Comparison of ENCODE assay signal across 15 cellular contexts in the genomic region with DNA sequence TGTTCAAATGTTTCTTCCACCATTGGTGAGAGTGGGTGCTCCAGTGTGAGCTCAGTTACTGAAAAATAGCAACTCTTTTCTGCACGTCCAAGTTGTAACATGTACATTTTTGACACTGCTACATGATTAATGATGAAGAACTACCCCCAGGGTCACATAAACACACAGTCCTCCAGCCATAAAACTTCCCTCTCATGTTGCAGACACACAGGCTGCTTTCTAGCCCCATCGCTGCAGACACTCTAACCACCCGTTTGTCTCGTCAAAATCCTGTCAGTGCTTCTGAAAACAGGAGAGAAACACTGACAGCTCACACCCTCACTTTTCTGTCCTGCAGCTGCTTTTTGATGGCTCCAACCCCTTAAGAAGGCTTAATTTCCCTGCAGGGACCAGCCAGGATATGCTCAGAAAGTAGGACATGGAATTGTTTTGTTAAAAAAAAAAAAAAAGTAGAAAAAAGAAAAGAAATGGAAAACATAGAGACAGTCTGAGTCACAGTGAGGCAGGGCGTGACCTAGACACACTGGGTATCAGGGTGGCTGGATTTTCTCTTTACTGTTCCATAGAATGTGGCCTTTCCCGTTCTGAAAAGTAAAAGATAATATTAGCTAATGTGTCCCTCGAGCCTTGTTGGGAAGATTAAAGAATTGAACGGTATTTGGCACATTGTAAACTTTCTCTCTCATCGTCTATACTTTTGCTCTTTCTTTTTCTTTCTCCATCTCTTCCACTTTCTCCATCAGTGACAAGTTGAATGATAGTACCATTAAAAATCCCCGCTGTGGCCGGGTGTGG. TPM values are rescaled to one million over a fixed set of nuclear protein-coding genes. Genes with fewer than 3 reads are reported as not detected.
A peak's percentile ranks its signal among the peaks of the same experiment; 100 is the strongest.
DNase-seq lines count a peak whose midpoint lies in the region; ATAC-seq lines count a peak whose summit lies in the region.
"Had no signal": no experiment of that assay in that cellular context is flagged by ENCODE, and none has a peak within 500 bp of the region (broad histone marks: within the 10 kb centered on the region; RNA-seq: fewer than 3 reads in every experiment).

No MANE protein-coding gene starts in this region.

- peak overlapping the region; percentile 86 for H3K27ac ChIP-seq in trophoblast cell (ENCODE audit: low read depth, low read length)
- no peak overlapping the region for H3K27ac ChIP-seq in caudate nucleus (ENCODE audit: low read depth, low read length)
- H3K27ac ChIP-seq: psoas muscle, testis had no signal

- H3K4me1 ChIP-seq in trophoblast cell (ENCODE audit: control insufficient read depth in 1 of 2, insufficient read depth in 2 of 2, low read length in 2 of 2) = peaks cover 16 to 36% of the 10 kb centered on the region in 2 experiments
- H3K4me1 ChIP-seq: psoas muscle, testis had no signal

- no peaks in the 10 kb centered on the region for H3K79me2 ChIP-seq in trophoblast cell (ENCODE audit: control insufficient read depth, insufficient read depth, low read length, poor library complexity)

- peak overlapping the region; percentile 37 for H3K4me2 ChIP-seq in trophoblast cell (ENCODE audit: low read length)

- WGBS in trophoblast cell (ENCODE audit: extremely low coverage, insufficient coverage, insufficient read length) = no CpG with 5 or more reads among the region's 11 CpGs

- DNase-seq in T-helper 1 cell = no peak
- peak; percentile 67 for DNase-seq in NOMO-1 treated with DMSO at 0.1 percent for 48 hours (lab: John Stamatoyannopoulos, UW; ENCODE audit: unreplicated experiment)
- DNase-seq in effector memory CD8-positive, alpha-beta T cell = peak in 2 of 3 experiments; percentile 50 to 56
- peak; percentile 82 to 90 for DNase-seq in trophoblast cell
- DNase-seq in NAMALWA (ENCODE audit: low spot score) = no peak
- DNase-seq in caudate nucleus (lab: John Stamatoyannopoulos, UW) = no peak
- no peak for DNase-seq in DMS53 treated with DMSO at 0.1 percent for 48 hours (lab: John Stamatoyannopoulos, UW; ENCODE audit: unreplicated experiment)
- DNase-seq: effector CD8-positive, alpha-beta T cell; HCEC 1CT; mammary epithelial cell; psoas muscle; testis had no signal

- H4K8ac ChIP-seq in trophoblast cell (ENCODE audit: low read depth, low read length) = no peak overlapping the region

- H2BK120ac ChIP-seq in trophoblast cell (ENCODE audit: insufficient read depth, low read length, poor library complexity) = peak overlapping the region; percentile 37

- no peak overlapping the region for H3K18ac ChIP-seq in trophoblast cell (ENCODE audit: low read length)

- H3K4ac ChIP-seq in trophoblast cell (ENCODE audit: low read depth, low read length) = no peak overlapping the region

- H3K4me1 Mint-ChIP-seq in T-helper 1 cell treated with Interleukin-12 subunit alpha and Interleukin-12 subunit beta and Interleukin-4 antibody, amounts not matched to agents 30 μg/mL and 1 μg/mL, for 36 hours (ENCODE audit: low read depth) = peaks cover 39% of the 10 kb centered on the region
- H3K4me1 Mint-ChIP-seq in effector memory CD8-positive, alpha-beta T cell (ENCODE audit: low read depth in 2 of 2) = peaks cover 56 to 67% of the 10 kb centered on the region in 2 donors
- H3K4me1 Mint-ChIP-seq: IgD-negative memory B cell had no signal

- H4K12ac ChIP-seq in trophoblast cell (ENCODE audit: low read depth, low read length) = no peak overlapping the region

- H2BK5ac ChIP-seq in trophoblast cell (ENCODE audit: low read depth, low read length, poor library complexity) = peak overlapping the region; percentile 45

- H3K4me3 Mint-ChIP-seq in T-helper 1 cell treated with Interleukin-12 subunit alpha and Interleukin-12 subunit beta and Interleukin-4 antibody, amounts not matched to agents 30 μg/mL and 1 μg/mL, for 36 hours = peak overlapping the region; percentile 46
- H3K4me3 Mint-ChIP-seq in effector memory CD8-positive, alpha-beta T cell = peak overlapping the region; percentile 78
- H3K4me3 Mint-ChIP-seq: IgD-negative memory B cell had no signal

- no peak overlapping the region for H3K23ac ChIP-seq in trophoblast cell (ENCODE audit: low read length)

- H3K27me3 ChIP-seq in trophoblast cell (ENCODE audit: insufficient read depth, low read length) = no peaks in the 10 kb centered on the region
- H3K27me3 ChIP-seq: testis had no signal

- no peak overlapping the region for H3K9ac ChIP-seq in trophoblast cell (ENCODE audit: low read length)

- no peak overlapping the region for H3K14ac ChIP-seq in trophoblast cell (ENCODE audit: low read length)

- H2AK5ac ChIP-seq in trophoblast cell (ENCODE audit: low read length) = no peak overlapping the region

- H3K9me3 Mint-ChIP-seq in T-helper 1 cell treated with Interleukin-12 subunit alpha and Interleukin-12 subunit beta and Interleukin-4 antibody, amounts not matched to agents 30 μg/mL and 1 μg/mL, for 36 hours = no peaks in the 10 kb centered on the region
- no peaks in the 10 kb centered on the region for H3K9me3 Mint-ChIP-seq in effector memory CD8-positive, alpha-beta T cell
- H3K9me3 Mint-ChIP-seq: activated naive CD4-positive, alpha-beta T cell treated with anti-CD3 and anti-CD28 coated beads, Interleukin-2, amount 50 U/mL, for 72 hours; IgD-negative memory B cell had no signal

- peaks cover 7% of the 10 kb centered on the region for H3K36me3 Mint-ChIP-seq in T-helper 1 cell treated with Interleukin-12 subunit alpha and Interleukin-12 subunit beta and Interleukin-4 antibody, amounts not matched to agents 30 μg/mL and 1 μg/mL, for 36 hours (ENCODE audit: low read depth)
- peaks cover 12% of the 10 kb centered on the region for H3K36me3 Mint-ChIP-seq in effector memory CD8-positive, alpha-beta T cell (ENCODE audit: insufficient read depth)
- H3K36me3 Mint-ChIP-seq: activated naive CD4-positive, alpha-beta T cell treated with anti-CD3 and anti-CD28 coated beads, Interleukin-2, amount 50 U/mL, for 72 hours; IgD-negative memory B cell had no signal

- H3K27me3 Mint-ChIP-seq in T-helper 1 cell treated with Interleukin-12 subunit alpha and Interleukin-12 subunit beta and Interleukin-4 antibody, amounts not matched to agents 30 μg/mL and 1 μg/mL, for 36 hours (ENCODE audit: low read depth) = peaks cover 11% of the 10 kb centered on the region
- H3K27me3 Mint-ChIP-seq in effector memory CD8-positive, alpha-beta T cell = no peaks in the 10 kb centered on the region

- ATAC-seq in effector memory CD8-positive, alpha-beta T cell (replicated peaks) = peak; percentile 54
- ATAC-seq: activated naive CD4-positive, alpha-beta T cell treated with anti-CD3 and anti-CD28 coated beads, Interleukin-2, amount 50 U/mL, for 72 hours; psoas muscle had no signal

- H3K36me3 ChIP-seq in trophoblast cell (ENCODE audit: control insufficient read depth in 1 of 2, insufficient read depth in 2 of 2, low read length in 2 of 2) = no peaks in the 10 kb centered on the region

- H3K79me1 ChIP-seq in trophoblast cell (ENCODE audit: low read length) = peaks cover 35% of the 10 kb centered on the region

- H2AFZ ChIP-seq in trophoblast cell (ENCODE audit: insufficient read depth, low read length, poor library complexity) = no peak overlapping the region

- peaks cover 2% of the 10 kb centered on the region for H3K9me3 ChIP-seq in trophoblast cell (ENCODE audit: insufficient read depth, low read depth, low read length)
- H3K9me3 ChIP-seq: psoas muscle, testis had no signal

- no peak overlapping the region for H3K4me3 ChIP-seq in trophoblast cell (ENCODE audit: low read depth, low read length)
- H3K4me3 ChIP-seq: psoas muscle, testis had no signal

- peak overlapping the region; percentile 65 for H2BK12ac ChIP-seq in trophoblast cell (ENCODE audit: low read length)

- H4K91ac ChIP-seq in trophoblast cell (ENCODE audit: low read depth, low read length) = peak overlapping the region; percentile 79

- H3K27ac Mint-ChIP-seq in T-helper 1 cell treated with Interleukin-12 subunit alpha and Interleukin-12 subunit beta and Interleukin-4 antibody, amounts not matched to agents 30 μg/mL and 1 μg/mL, for 36 hours = peak overlapping the region; percentile 76
- H3K27ac Mint-ChIP-seq in effector memory CD8-positive, alpha-beta T cell = peak overlapping the region; percentile 95 to 97

RNA-seq across cellular contexts. Expression of a gene that starts 20.7 kb away (rescaled TPM):
- polyA plus RNA-seq in trophoblast cell (2013) = 1.3 and 1.7 TPM in 2 replicates

RNA-seq across cellular contexts. Expression of a gene that starts 29.7 kb away (rescaled TPM):
- 1.2 TPM in 2 replicates for polyA plus RNA-seq in trophoblast cell (2013)
- polyA plus RNA-seq: IgD-negative memory B cell, psoas muscle had no signal

RNA-seq across cellular contexts. Expression of a gene that starts 32.2 kb away (rescaled TPM):
- polyA plus RNA-seq in trophoblast cell (2013) = 0.04 TPM in 1 of 2 replicates, not detected in the other
- polyA plus RNA-seq: IgD-negative memory B cell, mammary epithelial cell, psoas muscle had no signal

RNA-seq across cellular contexts. Expression of a gene that starts 42.6 kb away (rescaled TPM):
- polyA plus RNA-seq in trophoblast cell (2013) = not detected in 2 replicates
- polyA plus RNA-seq: IgD-negative memory B cell, mammary epithelial cell, psoas muscle had no signal

Comparison
In these comparisons a context has a peak if more than half of its experiments do, and no peak if none do; other contexts are left out.
1. DNase-seq: peak in NOMO-1 treated with DMSO at 0.1 percent for 48 hours (single experiment), effector memory CD8-positive, alpha-beta T cell (2 of 3) and trophoblast cell (2 of 2); none in T-helper 1 cell (0 of 5), NAMALWA (single experiment), caudate nucleus (0 of 61) and DMS53 treated with DMSO at 0.1 percent for 48 hours (single experiment).